9 cellular contexts compared by ENCODE assay signal in genomic region chr4:76420901-76421581, GRCh38. TPM values are rescaled to one million over a fixed set of nuclear protein-coding genes. Genes with fewer than 3 reads are reported as not detected.
DNase-seq lines count a peak whose midpoint lies in the region; ATAC-seq and TF ChIP-seq lines count a peak whose summit lies in the region.
"Had no signal": no experiment of that assay in that cellular context is flagged by ENCODE, and none has a peak within 500 bp of the region (broad histone marks: within the 10 kb centered on the region; RNA-seq: fewer than 3 reads in every experiment).

TSS of gene CCDC158 (minus strand) at chr4:76421141. CDS start at chr4:76403207, 17,934 bp downstream.

- H3K9me3 Mint-ChIP-seq in T-helper 1 cell treated with Interleukin-12 subunit alpha and Interleukin-12 subunit beta and Interleukin-4 antibody, amounts not matched to agents 30 μg/mL and 1 μg/mL, for 36 hours = no peaks in the 10 kb centered on the region

- peak within 1 kb of the TSS; percentile 62 for H3K9ac ChIP-seq in adipocyte (ENCODE audit: low read length)

- peaks cover 5% of the 10 kb centered on the region for H3K4me1 Mint-ChIP-seq in T-helper 1 cell treated with Interleukin-12 subunit alpha and Interleukin-12 subunit beta and Interleukin-4 antibody, amounts not matched to agents 30 μg/mL and 1 μg/mL, for 36 hours (ENCODE audit: low read depth)

- DNase-seq in T-helper 1 cell = no peak
- peak; percentile 36 for DNase-seq in adipocyte (ENCODE audit: low read depth)
- no peak for DNase-seq in kidney epithelial cell (ENCODE audit: low read depth)
- peak; percentile 22 for DNase-seq in testis
- DNase-seq in DMS79 (lab: John Stamatoyannopoulos, UW) = no peak
- DNase-seq in NCI-H510A (lab: John Stamatoyannopoulos, UW) = no peak
- DNase-seq: activated CD4-positive, CD25-positive, alpha-beta regulatory T cell treated with anti-CD3 and anti-CD28 coated beads, Interleukin-2, amount 50 U/mL, for 72 hours had no signal

- no peaks in the 10 kb centered on the region for H3K36me3 Mint-ChIP-seq in T-helper 1 cell treated with Interleukin-12 subunit alpha and Interleukin-12 subunit beta and Interleukin-4 antibody, amounts not matched to agents 30 μg/mL and 1 μg/mL, for 36 hours (ENCODE audit: low read depth)

- ATAC-seq in HG02870 (IDR thresholded peaks at IDR 0.05; ENCODE audit: unreplicated experiment) = no peak

- no peak for TF ChIP-seq CTCF in kidney epithelial cell (IDR thresholded peaks at IDR 0.05; ENCODE audit: insufficient read depth, low read length, poor library complexity, severe bottlenecking)
- no peak for TF ChIP-seq CTCF in testis (IDR thresholded peaks at IDR 0.05)

- no peak for TF ChIP-seq POLR2A in testis (IDR thresholded peaks at IDR 0.05)

- H3K36me3 ChIP-seq in adipocyte (ENCODE audit: control insufficient read depth, insufficient read depth, low read length, severe bottlenecking) (no peaks in the 10 kb centered on the region), kidney epithelial cell (ENCODE audit: control insufficient read depth, insufficient read depth, low read length) (no peaks in the 10 kb centered on the region), testis (ENCODE audit: low read depth, missing control alignments) (no peaks in the 10 kb centered on the region)

- H3K9me3 ChIP-seq in adipocyte (ENCODE audit: control insufficient read depth, low read length) = no peaks in the 10 kb centered on the region
- H3K9me3 ChIP-seq in testis = no peaks in the 10 kb centered on the region

- intact Hi-C loops in testis (cut with DNase I; ENCODE audit: low total_unique reads) = no loop called here

- H3K27me3 ChIP-seq in adipocyte (replicated peaks; ENCODE audit: control insufficient read depth, insufficient read depth, low read length) (no peaks in the 10 kb centered on the region), kidney epithelial cell (ENCODE audit: control insufficient read depth, insufficient read depth, low read length) (no peaks in the 10 kb centered on the region), testis (no peaks in the 10 kb centered on the region)

- peaks cover 54% of the 10 kb centered on the region for H3K27me3 Mint-ChIP-seq in T-helper 1 cell treated with Interleukin-12 subunit alpha and Interleukin-12 subunit beta and Interleukin-4 antibody, amounts not matched to agents 30 μg/mL and 1 μg/mL, for 36 hours (ENCODE audit: low read depth)

- no peak within 1 kb of the TSS for H3K27ac Mint-ChIP-seq in T-helper 1 cell treated with Interleukin-12 subunit alpha and Interleukin-12 subunit beta and Interleukin-4 antibody, amounts not matched to agents 30 μg/mL and 1 μg/mL, for 36 hours

- H3K27ac ChIP-seq in testis = no peak within 1 kb of the TSS

- peak within 1 kb of the TSS; percentile 60 for H3K4me3 Mint-ChIP-seq in T-helper 1 cell treated with Interleukin-12 subunit alpha and Interleukin-12 subunit beta and Interleukin-4 antibody, amounts not matched to agents 30 μg/mL and 1 μg/mL, for 36 hours

- peak within 1 kb of the TSS; percentile 79 for H3K4me3 ChIP-seq in adipocyte (ENCODE audit: low read length)
- H3K4me3 ChIP-seq in kidney epithelial cell (ENCODE audit: low read depth, low read length) = peak within 1 kb of the TSS; percentile 49
- H3K4me3 ChIP-seq in testis = peak within 1 kb of the TSS; percentile 48 to 57

- WGBS in testis, 2 donors = 4 to 8% methylated on average over 22 to 62 of the region's 73 CpGs

- H3K4me1 ChIP-seq in adipocyte (ENCODE audit: control insufficient read depth, insufficient read depth, low read length) (no peaks in the 10 kb centered on the region), testis (no peaks in the 10 kb centered on the region)

RNA-seq across cellular contexts. Expression of gene CCDC158, which starts in this region (rescaled TPM):
- total RNA-seq in kidney epithelial cell (0.34 and 0.84 TPM in 2 replicates), testis (10 to 100 TPM; 20.0 to 51.9 TPM)
- polyA plus RNA-seq in testis (ENCODE audit: insufficient read depth, low read depth, low replicate concordance) = 39.2 TPM

Comparison
In these comparisons a context has a peak if more than half of its experiments do, and no peak if none do; other contexts are left out.
1. RNA of gene CCDC158 (total RNA-seq): 20.0 to 51.9 TPM in testis; 0.34 to 0.84 TPM in kidney epithelial cell; every median in the first group is over 10 times any median in the second.
2. DNase-seq: peak in adipocyte (single experiment) and testis (single experiment); none in T-helper 1 cell (0 of 5), kidney epithelial cell (single experiment), DMS79 (single experiment) and NCI-H510A (single experiment).
3. Peak in every context shown above with its lines, with median percentiles within 50 percentile points of each other: H3K4me3 ChIP-seq.